In genomic region chr19:57240311-57241090, GRCh38 we compare ENCODE assay signal across 8 cellular contexts. TPM values are rescaled to one million over a fixed set of nuclear protein-coding genes. Genes with fewer than 3 reads are reported as not detected.
DNase-seq lines count a peak whose midpoint lies in the region; ATAC-seq, FAIRE-seq and TF ChIP-seq lines count a peak whose summit lies in the region.

Gene ZNF805 (plus strand): TSS chr19:57240632. CDS start chr19:57240892, 260 bp downstream.

- H3K4me3 ChIP-seq in astrocyte of the cerebellum (ENCODE audit: low read depth, low read length) (peak within 1 kb of the TSS; percentile 99), uterus (peak within 1 kb of the TSS; percentile 70 to 81)

- peak within 1 kb of the TSS; percentile 72 to 85 for H3K27ac ChIP-seq in uterus

- DNase-seq in GM18507 (ENCODE audit: extremely low spot score, insufficient read length, low read depth) (peak; percentile 94), NCI-H2029 (lab: John Stamatoyannopoulos, UW) (peak; percentile 89), T-helper 9 cell (peak; percentile 94), astrocyte of the cerebellum (ENCODE audit: low read depth) (peak; percentile 83), hepatic stellate cell (ENCODE audit: low spot score) (peak; percentile 97), putamen (ENCODE audit: low spot score) (peak; percentile 93), uterus (peak; percentile 95 to 96)

- TF ChIP-seq CTCF in astrocyte of the cerebellum (IDR thresholded peaks at IDR 0.05; ENCODE audit: low read depth, low read length, missing control alignments) = no peak
- TF ChIP-seq CTCF in uterus (IDR thresholded peaks at IDR 0.05) = peak in 2 of 4 experiments; percentile 2 to 22

- no peaks in the 10 kb centered on the region for H3K9me3 ChIP-seq in uterus

- intact Hi-C loops in uterus (cut with DNase I; ENCODE audit: low total_unique reads) = loop anchor here (2.0 kb wide), 1 partner anchor 40 kb away; the partner anchor contains the start of gene ZNF460

- in situ Hi-C loops in astrocyte of the cerebellum (cut with HindIII; ENCODE audit: low sequenced_read_pairs) = no loop called here

- peak; percentile 86 for ATAC-seq in HG02973 (IDR thresholded peaks at IDR 0.05; ENCODE audit: unreplicated experiment)

- FAIRE-seq in GM18507 (lab: Jason Lieb, UNC) = peak; percentile 98

- H3K36me3 ChIP-seq in uterus = no peaks in the 10 kb centered on the region

- no peaks in the 10 kb centered on the region for H3K27me3 ChIP-seq in uterus

- H3K4me1 ChIP-seq in uterus = no peaks in the 10 kb centered on the region

- peak; percentile 32 to 68 for TF ChIP-seq POLR2A in uterus (IDR thresholded peaks at IDR 0.05)

RNA-seq across cellular contexts. Expression of gene ZNF805, which starts in this region (rescaled TPM):
- 10 to 100 TPM in 3 of 4 donors, 1 to 10 TPM in 1; 2.1 to 65.3 (median 18.9) TPM for total RNA-seq in uterus

Comparison
In these comparisons a context has a peak if more than half of its experiments do, and no peak if none do; other contexts are left out.
1. Peak in every context shown above with its lines: DNase-seq, ATAC-seq, H3K4me3 ChIP-seq and H3K27ac ChIP-seq.